12 cellular contexts compared by ENCODE assay signal in genomic region chr16:28062261-28063046, GRCh38. TPM values are rescaled to one million over a fixed set of nuclear protein-coding genes. Genes with fewer than 3 reads are reported as not detected.
DNase-seq lines count a peak whose midpoint lies in the region; ATAC-seq and TF ChIP-seq lines count a peak whose summit lies in the region.
"Had no signal": no experiment of that assay in that cellular context is flagged by ENCODE, and none has a peak within 500 bp of the region (broad histone marks: within the 10 kb centered on the region; RNA-seq: fewer than 3 reads in every experiment).

No MANE protein-coding gene starts in this region.

- H3K79me2 ChIP-seq in ACC112 (ENCODE audit: control insufficient read depth, insufficient read depth, low read length, unreplicated experiment): no peaks in the 10 kb centered on the region

- peaks cover 70% of the 10 kb centered on the region for H3K27me3 ChIP-seq in ACC112 (ENCODE audit: insufficient read depth, low read length)
- H3K27me3 ChIP-seq in HUES6 (ENCODE audit: control insufficient read depth, insufficient read depth, low read length): peaks cover 87% of the 10 kb centered on the region
- peaks cover 9 to 82% (median 12%) of the 10 kb centered on the region in 4 donors for H3K27me3 ChIP-seq in esophagus squamous epithelium

- H3K4me3 Mint-ChIP-seq in osteocyte (ENCODE audit: unreplicated experiment) (peak overlapping the region; percentile 32), CD14-positive monocyte (peak overlapping the region in 1 of 2 donors; percentile 67)

- no peak overlapping the region for H3K9ac ChIP-seq in HUES6 (ENCODE audit: low read length)

- TF ChIP-seq POLR2A in esophagus squamous epithelium (IDR thresholded peaks at IDR 0.05): no peak

- H3K9me3 Mint-ChIP-seq in osteocyte (ENCODE audit: unreplicated experiment): no peaks in the 10 kb centered on the region
- H3K9me3 Mint-ChIP-seq in CD14-positive monocyte: peaks cover 0 to 5% (median 1%) of the 10 kb centered on the region in 7 donors

- H3K27ac ChIP-seq in ACC112 (ENCODE audit: low read depth, low read length) (no peak overlapping the region), HUES6 (ENCODE audit: low read depth, low read length) (no peak overlapping the region), esophagus squamous epithelium (no peak overlapping the region)

- DNase-seq in esophagus squamous epithelium (lab: John Stamatoyannopoulos, UW) (no peak), osteocyte (ENCODE audit: extremely low spot score, unreplicated experiment) (no peak), CD14-positive monocyte (ENCODE audit: low spot score) (no peak)
- DNase-seq: activated CD8-positive, alpha-beta memory T cell treated with anti-CD3 and anti-CD28 coated beads, Interleukin-2, amount 50 U/mL, for 48 hours; CD4-positive, CD25-positive, alpha-beta regulatory T cell had no signal

- 40% methylated on average over 2 of the region's 67 CpGs; no CpG with 5 or more reads in 1 of the 2 donors for WGBS in esophagus squamous epithelium, 2 donors

- TF ChIP-seq CTCF in esophagus squamous epithelium (IDR thresholded peaks at IDR 0.05): no peak
- no peak for TF ChIP-seq CTCF in osteocyte (IDR thresholded peaks at IDR 0.05)
- no peak for TF ChIP-seq CTCF in CD14-positive monocyte (IDR thresholded peaks at IDR 0.05)

- ATAC-seq in GM21576 (IDR thresholded peaks at IDR 0.05; ENCODE audit: unreplicated experiment) (no peak), HG03457 (IDR thresholded peaks at IDR 0.05; ENCODE audit: unreplicated experiment) (no peak), GM18907 (IDR thresholded peaks at IDR 0.05; ENCODE audit: unreplicated experiment) (no peak)

- H3K4me1 ChIP-seq in ACC112 (ENCODE audit: control insufficient read depth, insufficient read depth, low read length, unreplicated experiment): no peaks in the 10 kb centered on the region
- no peaks in the 10 kb centered on the region for H3K4me1 ChIP-seq in HUES6 (ENCODE audit: control insufficient read depth, insufficient read depth, low read length)
- H3K4me1 ChIP-seq in esophagus squamous epithelium: peaks cover 0 to 17% (median 13%) of the 10 kb centered on the region in 3 donors

- H3K36me3 Mint-ChIP-seq in osteocyte (ENCODE audit: unreplicated experiment): no peaks in the 10 kb centered on the region
- no peaks in the 10 kb centered on the region for H3K36me3 Mint-ChIP-seq in CD14-positive monocyte
- H3K36me3 Mint-ChIP-seq: CD4-positive, CD25-positive, alpha-beta regulatory T cell had no signal

- H3K27me3 Mint-ChIP-seq in osteocyte (ENCODE audit: unreplicated experiment): peaks cover 68% of the 10 kb centered on the region
- H3K27me3 Mint-ChIP-seq in CD14-positive monocyte (ENCODE audit: low read depth in 3 of 3): peaks cover 49 to 77% (median 58%) of the 10 kb centered on the region in 3 donors

- intact Hi-C loops in esophagus squamous epithelium (cut with DNase I): loop anchor here (10.0 kb wide), 1 partner anchor 88 kb away; no protein-coding TSS in a partner anchor
- intact Hi-C loops in CD14-positive monocyte (cut with micrococcal nuclease): no loop called here

- no peak overlapping the region for H2AFZ ChIP-seq in ACC112 (ENCODE audit: low read length, unreplicated experiment)

- H3K27ac Mint-ChIP-seq in osteocyte (ENCODE audit: unreplicated experiment): no peak overlapping the region
- H3K27ac Mint-ChIP-seq in CD14-positive monocyte: no peak overlapping the region
- H3K27ac Mint-ChIP-seq: CD4-positive, CD25-positive, alpha-beta regulatory T cell had no signal

- no peaks in the 10 kb centered on the region for H3K36me3 ChIP-seq in ACC112 (ENCODE audit: insufficient read depth, low read length)
- H3K36me3 ChIP-seq in HUES6 (ENCODE audit: control insufficient read depth, insufficient read depth, low read length): no peaks in the 10 kb centered on the region
- no peaks in the 10 kb centered on the region for H3K36me3 ChIP-seq in esophagus squamous epithelium

- 0 out of 2 replicates have a peak overlapping the region, but pooled peaks have one; percentile 21 for H3K4me3 ChIP-seq in ACC112 (ENCODE audit: low read depth, low read length)
- peak overlapping the region; percentile 58 for H3K4me3 ChIP-seq in HUES6 (ENCODE audit: low read depth, low read length)
- H3K4me3 ChIP-seq in esophagus squamous epithelium: peak overlapping the region in 3 of 4 donors; percentile 4 to 56 (median 46)

- H3K9me3 ChIP-seq in HUES6 (ENCODE audit: control insufficient read depth, insufficient read depth, low read depth, low read length) (no peaks in the 10 kb centered on the region), esophagus squamous epithelium (no peaks in the 10 kb centered on the region)

- H3K4me1 Mint-ChIP-seq in osteocyte (ENCODE audit: unreplicated experiment) (no peaks in the 10 kb centered on the region), CD14-positive monocyte (no peaks in the 10 kb centered on the region)

RNA-seq across cellular contexts. Expression of gene GSG1L, which starts 1.1 kb away (rescaled TPM):
- under 1 TPM in 2 of 4 donors, not detected in 2; under 0.01 to 0.21 TPM for total RNA-seq in esophagus squamous epithelium
- not detected in 2 replicates for total RNA-seq in osteocyte
- polyA plus RNA-seq in CD14-positive monocyte: not detected
- total RNA-seq: CD4-positive, CD25-positive, alpha-beta regulatory T cell; epithelial cell of proximal tubule; LHCN-M2 had no signal
